In genomic region chr9:73558471-73558870, GRCh38 we compare ENCODE assay signal across 26 cellular contexts.
"Had no signal": no experiment of that assay in that cellular context is flagged by ENCODE, and none has a peak within 500 bp of the region (broad histone marks: within the 10 kb centered on the region; RNA-seq: fewer than 3 reads in every experiment).

No MANE protein-coding gene starts in this region.

- H3K9me3 ChIP-seq: stomach, suprapubic skin, testis, thoracic aorta, thyroid gland, tibial artery, tibial nerve, transverse colon, upper lobe of left lung, upper lobe of right lung, uterus, vagina had no signal

- H3K36me3 ChIP-seq: stomach, suprapubic skin, thoracic aorta, thyroid gland, tibial artery, tibial nerve, transverse colon, upper lobe of left lung, upper lobe of right lung, uterus, vagina had no signal

- H3K27ac ChIP-seq: stomach, suprapubic skin, testis, thoracic aorta, thyroid gland, tibial artery, tibial nerve, transverse colon, upper lobe of left lung, upper lobe of right lung, uterus, vagina had no signal

- DNase-seq: stimulated activated CD4-positive, alpha-beta T cell treated with anti-CD3 and anti-CD28 coated beads, Interleukin-2, amount 100 ng/mL, for 48 hours; stimulated activated CD4-positive, alpha-beta T cell treated with anti-CD3 and anti-CD28 coated beads, Interleukin-4, amount 100 ng/mL, for 1 hour; stimulated activated CD4-positive, alpha-beta T cell treated with anti-CD3 and anti-CD28 coated beads, Interleukin-4, amount 100 ng/mL, for 24 hours; stimulated activated CD4-positive, alpha-beta T cell treated with anti-CD3 and anti-CD28 coated beads, Interleukin-4, amount 100 ng/mL, for 4 hours; stimulated activated CD8-positive, alpha-beta memory T cell treated with anti-CD3 and anti-CD28 coated beads, Interleukin-4, amount 100 ng/mL, for 48 hours; stimulated activated naive B cell treated with anti-CD40 and anti-IgM and Interleukin-4, amounts not matched to agents 10 μg/mL and 1 μg/mL and 100 μg/mL, for 72 hours; stimulated activated naive CD4-positive, alpha-beta T cell; stimulated activated naive CD4-positive, alpha-beta T cell treated with Interleukin-2 at 50 U/mL for 16 hours; stimulated activated naive CD8-positive, alpha-beta T cell treated with anti-CD3 and anti-CD28 coated beads, Interleukin-15, amount 100 ng/mL, for 72 hours; stimulated activated naive CD8-positive, alpha-beta T cell treated with anti-CD3 and anti-CD28 coated beads, Interleukin-15, Interleukin-2, amounts not matched to agents 100 U/mL and 50 U/mL, for 24 hours; stomach; substantia nigra; testis; thyroid gland; tibial artery; transverse colon; trophoblast cell; upper lobe of left lung; upper lobe of right lung; uterus had no signal

- ATAC-seq: stimulated activated effector memory CD8-positive, alpha-beta T cell treated with anti-CD3 and anti-CD28 coated beads, Interleukin-12 subunit alpha, Interleukin-12 subunit beta, amount 100 ng/mL, for 72 hours; stimulated activated memory B cell treated with anti-CD40 and anti-IgM and Interleukin-4, amounts not matched to agents 10 μg/mL and 1 μg/mL and 100 μg/mL, for 72 hours; stimulated activated naive B cell treated with anti-CD40 and anti-IgM and Interleukin-4, amounts not matched to agents 10 μg/mL and 1 μg/mL and 100 μg/mL, for 72 hours; stimulated activated naive CD8-positive, alpha-beta T cell treated with anti-CD3 and anti-CD28 coated beads, Interleukin-15, amount 100 ng/mL, for 72 hours; stimulated activated naive CD8-positive, alpha-beta T cell treated with anti-CD3 and anti-CD28 coated beads, Interleukin-15, Interleukin-2, amounts not matched to agents 100 U/mL and 50 U/mL, for 24 hours; upper lobe of right lung had no signal

- H3K27me3 ChIP-seq: stomach, suprapubic skin, testis, thyroid gland, tibial artery, tibial nerve, transverse colon, upper lobe of left lung, upper lobe of right lung, uterus, vagina had no signal

- H3K4me1 ChIP-seq: stomach, suprapubic skin, testis, thyroid gland, tibial artery, tibial nerve, transverse colon, upper lobe of left lung, upper lobe of right lung, uterus, vagina had no signal

- H3K4me3 ChIP-seq: stomach, suprapubic skin, testis, thoracic aorta, thyroid gland, tibial artery, tibial nerve, transverse colon, upper lobe of left lung, upper lobe of right lung, uterus, vagina had no signal
